In the genomic region with DNA sequence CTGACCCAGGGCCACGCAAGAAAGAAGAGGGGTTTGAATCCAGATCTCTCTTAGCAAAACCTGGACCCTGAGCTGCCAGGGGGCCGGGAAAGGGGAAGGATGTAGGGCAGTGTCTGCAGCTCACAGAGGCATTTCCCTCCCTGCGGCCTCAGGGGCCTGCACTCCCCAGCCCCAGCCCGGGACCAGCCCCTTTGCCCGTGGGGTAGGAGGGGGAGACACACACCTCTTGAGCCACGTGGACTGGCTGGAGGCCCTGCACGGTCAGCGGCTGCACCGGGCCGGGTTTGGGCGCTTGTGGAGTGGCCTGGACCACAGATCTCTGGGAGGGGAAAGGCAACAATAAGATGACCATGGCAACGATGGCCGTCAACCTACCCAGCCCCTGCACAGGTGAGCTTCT, we compare ENCODE assay signal across 11 cellular contexts. TPM values are rescaled to one million over a fixed set of nuclear protein-coding genes. Genes with fewer than 3 reads are reported as not detected.
DNase-seq lines count a peak whose midpoint lies in the region; ATAC-seq and TF ChIP-seq lines count a peak whose summit lies in the region.
"Had no signal": no experiment of that assay in that cellular context is flagged by ENCODE, and none has a peak within 500 bp of the region (broad histone marks: within the 10 kb centered on the region; RNA-seq: fewer than 3 reads in every experiment).

No MANE protein-coding gene starts in this region.

- no peak for DNase-seq in CD4-positive, alpha-beta T cell
- DNase-seq in UCSD-AML1 (lab: John Stamatoyannopoulos, UW; ENCODE audit: unreplicated experiment), result peak; percentile 40
- no peak for DNase-seq in iPS DF 6.9 (ENCODE audit: low read depth, low spot score)
- DNase-seq in retina, result peak; percentile 53
- DNase-seq in cerebellar cortex (ENCODE audit: low spot score), result no peak
- DNase-seq in activated CD4-positive, alpha-beta T cell treated with anti-CD3 and anti-CD28 coated beads for 36 hours, result no peak
- DNase-seq: Calu3, NCI-H187 treated with DMSO at 0.1 percent for 48 hours had no signal

- no peaks in the 10 kb centered on the region for H3K27me3 Mint-ChIP-seq in CD4-positive, alpha-beta T cell
- no peaks in the 10 kb centered on the region for H3K27me3 Mint-ChIP-seq in activated CD4-positive, alpha-beta T cell treated with anti-CD3 and anti-CD28 coated beads for 36 hours

- TF ChIP-seq CTCF in CD4-positive, alpha-beta T cell (IDR thresholded peaks at IDR 0.05), result no peak

- CTCF ChIA-PET in CD4-positive, alpha-beta T cell (lab: Charles Lee), result interaction anchor here (0.7 to 0.9 kb wide), 2 partner anchors 27 to 53 kb away, joined by 3 read pairs; partner anchors contain the start of genes IL27RA and RFX1
- CTCF ChIA-PET in activated CD4-positive, alpha-beta T cell treated with anti-CD3 and anti-CD28 coated beads for 36 hours (lab: Charles Lee), result interaction anchor here (0.6 to 2.3 kb wide), 2 partner anchors 80 to 138 kb away, joined by 3 to 8 read pairs; partner anchors contain the start of gene PRKACA

- H3K4me3 Mint-ChIP-seq in CD4-positive, alpha-beta T cell, result peak overlapping the region; percentile 51
- H3K4me3 Mint-ChIP-seq in activated CD4-positive, alpha-beta T cell treated with anti-CD3 and anti-CD28 coated beads for 36 hours, result no peak overlapping the region
- H3K4me3 Mint-ChIP-seq: T-helper 1 cell treated with Interleukin-12 subunit alpha and Interleukin-12 subunit beta and Interleukin-4 antibody, amounts not matched to agents 30 μg/mL and 1 μg/mL, for 36 hours had no signal

- H3K4me1 ChIP-seq in iPS DF 6.9 (ENCODE audit: control insufficient read depth, insufficient read depth, low read length), result peaks cover 14% of the 10 kb centered on the region

- no peak overlapping the region for H3K27ac ChIP-seq in CD4-positive, alpha-beta T cell (ENCODE audit: low read depth, low read length)
- no peak overlapping the region for H3K27ac ChIP-seq in iPS DF 6.9 (ENCODE audit: low read length)

- no peaks in the 10 kb centered on the region for H3K9me3 Mint-ChIP-seq in CD4-positive, alpha-beta T cell
- H3K9me3 Mint-ChIP-seq in activated CD4-positive, alpha-beta T cell treated with anti-CD3 and anti-CD28 coated beads for 36 hours (ENCODE audit: low read depth), result no peaks in the 10 kb centered on the region
- H3K9me3 Mint-ChIP-seq: T-helper 1 cell treated with Interleukin-12 subunit alpha and Interleukin-12 subunit beta and Interleukin-4 antibody, amounts not matched to agents 30 μg/mL and 1 μg/mL, for 36 hours had no signal

- H3K27ac Mint-ChIP-seq in CD4-positive, alpha-beta T cell, result peak overlapping the region; percentile 72
- H3K27ac Mint-ChIP-seq in activated CD4-positive, alpha-beta T cell treated with anti-CD3 and anti-CD28 coated beads for 36 hours, result no peak overlapping the region
- H3K27ac Mint-ChIP-seq: T-helper 1 cell treated with Interleukin-12 subunit alpha and Interleukin-12 subunit beta and Interleukin-4 antibody, amounts not matched to agents 30 μg/mL and 1 μg/mL, for 36 hours had no signal

- no peaks in the 10 kb centered on the region for H3K9me3 ChIP-seq in CD4-positive, alpha-beta T cell (ENCODE audit: control insufficient read depth, low read length)
- no peaks in the 10 kb centered on the region for H3K9me3 ChIP-seq in iPS DF 6.9 (ENCODE audit: control insufficient read depth, insufficient read depth, low read length)

- intact Hi-C loops in CD4-positive, alpha-beta T cell (cut with DNase I, micrococcal nuclease), result no loop called here
- intact Hi-C loops in activated CD4-positive, alpha-beta T cell treated with anti-CD3 and anti-CD28 coated beads for 36 hours (cut with DNase I, micrococcal nuclease), result loop anchor here in 1 of 2 experiments (5.0 kb wide), 1 partner anchor 57 kb away; no protein-coding TSS in a partner anchor

- H3K27me3 ChIP-seq in CD4-positive, alpha-beta T cell (ENCODE audit: control insufficient read depth, insufficient read depth, low read length), result no peaks in the 10 kb centered on the region
- H3K27me3 ChIP-seq in iPS DF 6.9 (ENCODE audit: control insufficient read depth, insufficient read depth, low read length), result no peaks in the 10 kb centered on the region

- peaks cover 39% of the 10 kb centered on the region for H3K4me1 Mint-ChIP-seq in CD4-positive, alpha-beta T cell (ENCODE audit: low read depth)
- H3K4me1 Mint-ChIP-seq in activated CD4-positive, alpha-beta T cell treated with anti-CD3 and anti-CD28 coated beads for 36 hours, result peaks cover 22% of the 10 kb centered on the region

- peaks cover 2% of the 10 kb centered on the region; the same call in 1 of the 2 replicates for H3K36me3 ChIP-seq in iPS DF 6.9 (ENCODE audit: control insufficient read depth, insufficient read depth, low read length)

- WGBS in iPS DF 6.9 (ENCODE audit: insufficient coverage, insufficient read length), result no CpG with 5 or more reads among the region's 13 CpGs

- H3K36me3 Mint-ChIP-seq in CD4-positive, alpha-beta T cell (ENCODE audit: low read depth), result peaks cover 7% of the 10 kb centered on the region
- peaks cover 8% of the 10 kb centered on the region for H3K36me3 Mint-ChIP-seq in activated CD4-positive, alpha-beta T cell treated with anti-CD3 and anti-CD28 coated beads for 36 hours (ENCODE audit: low read depth)

- POLR2A ChIA-PET in CD4-positive, alpha-beta T cell (lab: Charles Lee), result interaction anchor here (1.3 to 3.2 kb wide), 4 partner anchors 24 to 52 kb away, joined by 4 to 20 read pairs (median 7); partner anchors contain the start of genes DCAF15 and IL27RA
- POLR2A ChIA-PET in activated CD4-positive, alpha-beta T cell treated with anti-CD3 and anti-CD28 coated beads for 36 hours (lab: Charles Lee), result no interaction called here

- H3K4me3 ChIP-seq in iPS DF 6.9 (ENCODE audit: low read length), result peak overlapping the region; percentile 34; the same call in 1 of the 2 replicates

- no peak for ATAC-seq in CD4-positive, alpha-beta T cell (ENCODE audit: poor library complexity)
- no peak for ATAC-seq in HG03139 (IDR thresholded peaks at IDR 0.05; ENCODE audit: unreplicated experiment)
- no peak for ATAC-seq in activated CD4-positive, alpha-beta T cell treated with anti-CD3 and anti-CD28 coated beads for 36 hours
- no peak for ATAC-seq in HG03469 (IDR thresholded peaks at IDR 0.05; ENCODE audit: unreplicated experiment)

RNA-seq across cellular contexts. Expression of gene RFX1, which starts 26.9 kb away (rescaled TPM):
- 10 to 100 TPM; 14.6 to 16.3 TPM for total RNA-seq in CD4-positive, alpha-beta T cell
- 10 to 100 TPM; 14.2 to 15.3 TPM for total RNA-seq in activated CD4-positive, alpha-beta T cell treated with anti-CD3 and anti-CD28 coated beads for 36 hours

RNA-seq across cellular contexts. Expression of gene DCAF15, which starts 26.9 kb away (rescaled TPM):
- total RNA-seq in CD4-positive, alpha-beta T cell, result 10 to 100 TPM; 84.9 to 85.0 TPM
- 10 to 100 TPM; 55.8 to 61.6 TPM for total RNA-seq in activated CD4-positive, alpha-beta T cell treated with anti-CD3 and anti-CD28 coated beads for 36 hours

RNA-seq across cellular contexts. Expression of gene PODNL1, which starts 41.0 kb away (rescaled TPM):
- total RNA-seq in CD4-positive, alpha-beta T cell, result not detected
- total RNA-seq in activated CD4-positive, alpha-beta T cell treated with anti-CD3 and anti-CD28 coated beads for 36 hours, result under 1 TPM; 0.25 to 0.46 TPM
- total RNA-seq: Calu3 had no signal

RNA-seq across cellular contexts. Expression of gene RLN3, which starts 48.7 kb away (rescaled TPM):
- total RNA-seq in CD4-positive, alpha-beta T cell, result not detected
- total RNA-seq in activated CD4-positive, alpha-beta T cell treated with anti-CD3 and anti-CD28 coated beads for 36 hours, result not detected
- total RNA-seq: Calu3 had no signal

RNA-seq across cellular contexts. Expression of gene IL27RA, which starts 52.3 kb away (rescaled TPM):
- 10 to 100 TPM; 25.0 to 26.7 TPM for total RNA-seq in CD4-positive, alpha-beta T cell
- 10 to 100 TPM; 49.8 to 52.0 TPM for total RNA-seq in activated CD4-positive, alpha-beta T cell treated with anti-CD3 and anti-CD28 coated beads for 36 hours

Comparison
In these comparisons a context has a peak if more than half of its experiments do, and no peak if none do; other contexts are left out.
1. DNase-seq: peak in UCSD-AML1 (single experiment) and retina (single experiment); none in CD4-positive, alpha-beta T cell (0 of 10), iPS DF 6.9 (single experiment), cerebellar cortex (single experiment) and activated CD4-positive, alpha-beta T cell treated with anti-CD3 and anti-CD28 coated beads for 36 hours (single experiment).